Comparison of ENCODE assay signal across 10 cellular contexts in the genomic region with DNA sequence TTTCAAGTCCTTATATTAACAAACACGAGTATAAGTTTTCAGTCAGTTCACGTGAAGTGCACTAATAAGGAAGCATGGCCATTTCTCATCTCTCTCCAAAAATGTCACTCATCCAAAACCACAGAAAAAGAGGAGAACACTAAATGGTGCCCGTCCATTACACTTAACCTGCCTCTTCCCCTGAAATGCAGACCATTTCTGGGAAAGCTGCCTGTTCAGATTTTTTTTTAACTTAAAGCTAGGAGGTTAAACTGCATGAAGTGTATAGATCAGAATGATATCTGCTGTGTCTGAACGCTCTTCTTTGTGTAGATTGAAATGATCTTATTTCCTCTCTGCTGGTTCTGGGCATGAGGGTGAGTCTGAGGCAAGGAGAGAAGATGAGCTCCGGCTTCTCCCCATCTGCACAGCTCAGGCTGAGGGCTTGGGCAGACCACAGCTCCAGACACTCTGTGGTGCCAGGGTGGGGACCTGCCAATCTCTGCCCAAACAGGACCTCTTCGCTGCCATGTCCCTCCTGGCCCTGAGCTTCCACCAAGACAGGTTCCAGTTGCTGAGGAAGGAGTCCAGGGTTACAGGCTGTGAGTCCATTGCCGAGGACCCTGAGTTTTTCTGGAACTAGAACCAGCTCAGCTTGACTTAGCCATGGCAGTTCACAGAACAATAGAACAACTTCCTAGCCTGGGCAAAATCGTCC.
DNase-seq lines count a peak whose midpoint lies in the region; ATAC-seq and TF ChIP-seq lines count a peak whose summit lies in the region.
"Had no signal": no experiment of that assay in that cellular context is flagged by ENCODE, and none has a peak within 500 bp of the region (broad histone marks: within the 10 kb centered on the region; RNA-seq: fewer than 3 reads in every experiment).

No MANE protein-coding gene starts in this region.

- in situ Hi-C loops in IMR-90 (cut with MboI; ENCODE audit: low sequenced_read_pairs), result no loop called here

- H3K14ac ChIP-seq in IMR-90 (replicated peaks; ENCODE audit: low read depth, low read length), result peak overlapping the region; percentile 88

- no peak for TF ChIP-seq EP300 in suprapubic skin (IDR thresholded peaks at IDR 0.05)

- H4K5ac ChIP-seq in IMR-90 (ENCODE audit: low read depth, low read length), result peak overlapping the region; percentile 41

- H3K79me1 ChIP-seq in IMR-90 (ENCODE audit: low read depth in 1 of 2, low read length in 2 of 2), result peaks cover 3 to 23% of the 10 kb centered on the region in 2 experiments; a peak in 3 of 4 replicates

- H2AK5ac ChIP-seq in IMR-90 (ENCODE audit: low read depth, low read length), result peak overlapping the region; percentile 91

- H2BK20ac ChIP-seq in IMR-90 (ENCODE audit: low read depth, low read length), result peak overlapping the region; percentile 92

- H3K27ac ChIP-seq in IMR-90 (ENCODE audit: insufficient read depth, low read length), result peak overlapping the region; percentile 97; the same call in 1 of the 2 replicates
- H3K27ac ChIP-seq in SJCRH30, result peak overlapping the region; percentile 97
- peak overlapping the region; percentile 76 to 86 for H3K27ac ChIP-seq in left lung
- H3K27ac ChIP-seq in suprapubic skin, result peak overlapping the region; percentile 90

- peak overlapping the region; percentile 89 for H2BK120ac ChIP-seq in IMR-90 (ENCODE audit: low read depth, low read length)

- BruUV-seq in IMR-90 (replicated peaks; lab: Mats Ljungman, UMichigan), result no TSS peak

- no peak for TF ChIP-seq POLR2A in IMR-90 (IDR thresholded peaks at IDR 0.05; ENCODE audit: low read depth, low read length)
- no peak for TF ChIP-seq POLR2A in suprapubic skin (IDR thresholded peaks at IDR 0.05)

- peak overlapping the region; percentile 97 for H3K23ac ChIP-seq in IMR-90 (ENCODE audit: low read depth, low read length)

- intact Hi-C loops in IMR-90 (cut with micrococcal nuclease) (loop anchor here (2.0 to 5.0 kb wide), 3 partner anchors 33 to 162 kb away; partner anchors contain the start of genes ANKS1A and TAF11), left lung (cut with DNase I) (no loop called here)

- no peak overlapping the region for H3K4me3 ChIP-seq in IMR-90 (ENCODE audit: insufficient read depth, low read depth, low read length)
- peak overlapping the region; percentile 6; the same call in 1 of the 2 replicates for H3K4me3 ChIP-seq in SJCRH30
- H3K4me3 ChIP-seq in left lung, result no peak overlapping the region
- no peak overlapping the region for H3K4me3 ChIP-seq in suprapubic skin

- H2BK15ac ChIP-seq in IMR-90 (ENCODE audit: low read depth, low read length), result peak overlapping the region; percentile 39; the same call in 1 of the 3 replicates

- H2AFZ ChIP-seq in IMR-90 (replicated peaks; ENCODE audit: low read length, poor library complexity), result peak overlapping the region; percentile 47

- 53% methylated on average over 4 of the region's 8 CpGs; no CpG with 5 or more reads in 1 of the 2 experiments for WGBS in IMR-90 (ENCODE audit: extremely low coverage in 2 of 2, insufficient read length in 1 of 2), 2 experiments
- 50% methylated on average over 7 of the region's 8 CpGs for WGBS in suprapubic skin

- H3K4me2 ChIP-seq in IMR-90 (ENCODE audit: low read depth, low read length), result peak overlapping the region; percentile 32

- peak; percentile 4; the same call in 1 of the 2 replicates for ATAC-seq in IMR-90 (ENCODE audit: low read depth)
- no peak for ATAC-seq in left lung
- ATAC-seq in GM19463 (IDR thresholded peaks at IDR 0.05; ENCODE audit: unreplicated experiment), result no peak
- no peak for ATAC-seq in GM21360 (IDR thresholded peaks at IDR 0.05; ENCODE audit: unreplicated experiment)

- peak overlapping the region; percentile 90 for H4K91ac ChIP-seq in IMR-90 (ENCODE audit: insufficient read depth, low read depth, low read length)

- TF ChIP-seq CTCF in IMR-90 (conservative IDR thresholded peaks at IDR 0.05; ENCODE audit: low read depth, low read length), result no peak
- no peak for TF ChIP-seq CTCF in left lung (IDR thresholded peaks at IDR 0.05)
- no peak for TF ChIP-seq CTCF in suprapubic skin (IDR thresholded peaks at IDR 0.05)

- CTCF ChIA-PET in IMR-90 (lab: Yijun Ruan, JAX), result interaction anchor here (1.3 kb wide), 1 partner anchor 39 kb away, joined by 3 read pairs; no protein-coding TSS in a partner anchor

- H3K27me3 ChIP-seq in IMR-90 (ENCODE audit: control insufficient read depth, insufficient read depth, low read length) (no peaks in the 10 kb centered on the region), SJCRH30 (no peaks in the 10 kb centered on the region), left lung (no peaks in the 10 kb centered on the region), suprapubic skin (no peaks in the 10 kb centered on the region)

- peak overlapping the region in 1 of 2 experiments; percentile 74; a peak in 1 of 4 replicates for H4K8ac ChIP-seq in IMR-90 (ENCODE audit: low read depth in 2 of 2, low read length in 2 of 2)

- H3K4ac ChIP-seq in IMR-90 (ENCODE audit: low read depth, low read length), result peak overlapping the region; percentile 92

- peak overlapping the region; percentile 21; the same call in 1 of the 2 replicates for H3K56ac ChIP-seq in IMR-90 (ENCODE audit: extremely low read depth, insufficient read depth, low read length)

- peaks cover 34% of the 10 kb centered on the region for H3K9me1 ChIP-seq in IMR-90 (ENCODE audit: insufficient read depth, low read length)

- peaks cover 6% of the 10 kb centered on the region for H4K20me1 ChIP-seq in IMR-90 (ENCODE audit: insufficient read depth, low read length)

- dilution Hi-C loops in IMR-90 (cut with HindIII; ENCODE audit: low sequenced_read_pairs, unreplicated experiment), result no loop called here

- H3K18ac ChIP-seq in IMR-90 (ENCODE audit: low read depth, low read length), result peak overlapping the region; percentile 74

- DNase-seq in IMR-90, result no peak
- DNase-seq in SJCRH30, result no peak
- no peak for DNase-seq in left lung
- DNase-seq in suprapubic skin (ENCODE audit: low spot score in 2 of 2), result peak in 1 of 2 donors; percentile 50
- no peak for DNase-seq in NCI-H2227 treated with DMSO at 0.1 percent for 48 hours (lab: John Stamatoyannopoulos, UW)
- DNase-seq: activated CD4-positive, alpha-beta memory T cell treated with anti-CD3 and anti-CD28 coated beads, Interleukin-2, amount 10 ng/mL, durations not matched to agents 7 days and 5 days; activated naive CD4-positive, alpha-beta T cell treated with anti-CD3 and anti-CD28 coated beads, Interleukin-2, amount 50 U/mL, for 16 hours; NCI-H1105 had no signal

- H3K4me1 ChIP-seq in IMR-90 (ENCODE audit: control insufficient read depth, insufficient read depth, low read length) (peaks cover 39% of the 10 kb centered on the region), SJCRH30 (peaks cover 35% of the 10 kb centered on the region), left lung (peaks cover 52 to 66% of the 10 kb centered on the region in 2 donors), suprapubic skin (peaks cover 77% of the 10 kb centered on the region)

- peak overlapping the region; percentile 75 for H2AK9ac ChIP-seq in IMR-90 (replicated peaks; ENCODE audit: low read depth, low read length, poor library complexity)

- peak overlapping the region; percentile 56 for H2BK5ac ChIP-seq in IMR-90 (ENCODE audit: low read depth, low read length, poor library complexity, severe bottlenecking)

- peak overlapping the region; percentile 53 for H3K9ac ChIP-seq in IMR-90 (ENCODE audit: low read depth, low read length)

- POLR2A ChIA-PET in IMR-90 (lab: Charles Lee; ENCODE audit: unreplicated experiment), result interaction anchor here (0.6 kb wide), 1 partner anchor 352 kb away, joined by 4 read pairs; no protein-coding TSS in a partner anchor

- H3K36me3 ChIP-seq in IMR-90 (ENCODE audit: control insufficient read depth, insufficient read depth, low read length) (peaks cover 4% of the 10 kb centered on the region), SJCRH30 (peaks cover 10% of the 10 kb centered on the region), left lung (peaks cover 0 to 34% of the 10 kb centered on the region in 2 donors), suprapubic skin (peaks cover 13% of the 10 kb centered on the region)

- H3K9me3 ChIP-seq in IMR-90 (ENCODE audit: control insufficient read depth, insufficient read depth, low read length), result no peaks in the 10 kb centered on the region
- H3K9me3 ChIP-seq in SJCRH30 (replicated peaks), result no peaks in the 10 kb centered on the region
- no peaks in the 10 kb centered on the region for H3K9me3 ChIP-seq in left lung
- no peaks in the 10 kb centered on the region for H3K9me3 ChIP-seq in suprapubic skin

- no peak for TF ChIP-seq RAD21 in IMR-90 (IDR thresholded peaks at IDR 0.05; ENCODE audit: low read length)

TF ChIP-seq in IMR-90, 13 proteins besides CTCF, POLR2A, EP300 and RAD21:
- TF ChIP-seq FOS (IDR thresholded peaks at IDR 0.05; ENCODE audit: low read depth, low read length) (no peak), BHLHE40 (IDR thresholded peaks at IDR 0.05; ENCODE audit: low read depth, low read length) (peak; percentile 64; the same call in 1 of the 2 replicates)
